1 cellular context compared by ENCODE assay signal in genomic region chr22:42581762-42582716, GRCh38.
TF ChIP-seq lines count a peak whose summit lies in the region.

No MANE protein-coding gene starts in this region.

TF ChIP-seq in GM12878, 131 proteins besides CTCF, POLR2A, EP300 and RAD21 (continued from another document and continues in another):
- TF ChIP-seq CUX1 (IDR thresholded peaks at IDR 0.05; ENCODE audit: insufficient replicate concordance, low read depth, low read length) (no peak), CREM (IDR thresholded peaks at IDR 0.05; ENCODE audit: low read depth) (0 out of 2 replicates have a peak, but pooled peaks have one; percentile 25), CEBPZ (IDR thresholded peaks at IDR 0.05; ENCODE audit: low read depth, low read length) (no peak), E4F1 (IDR thresholded peaks at IDR 0.05; ENCODE audit: borderline replicate concordance, partially characterized antibody) (no peak), PAX8 (IDR thresholded peaks at IDR 0.05) (no peak), MYB (IDR thresholded peaks at IDR 0.05; ENCODE audit: borderline replicate concordance, low read depth, low read length) (no peak), SMC3 (IDR thresholded peaks at IDR 0.05; ENCODE audit: borderline replicate concordance, low read length) (no peak), STAT1 (conservative IDR thresholded peaks at IDR 0.05) (no peak), HSF1 (IDR thresholded peaks at IDR 0.05; ENCODE audit: low read depth, low read length) (no peak), DPF2 (IDR thresholded peaks at IDR 0.05) (no peak), FOXK2 (IDR thresholded peaks at IDR 0.05) (no peak), JUND (IDR thresholded peaks at IDR 0.05; ENCODE audit: low read depth, low read length) (no peak), MXI1 (IDR thresholded peaks at IDR 0.05; ENCODE audit: low read depth, low read length) (peak; percentile 64; the same call in 1 of the 2 replicates), PML (IDR thresholded peaks at IDR 0.05; ENCODE audit: low read length) (0 out of 2 replicates have a peak, but pooled peaks have one; percentile 30), ZZZ3 (IDR thresholded peaks at IDR 0.05; ENCODE audit: control insufficient read depth, insufficient read length, low read depth) (no peak), SIX5 (IDR thresholded peaks at IDR 0.05; ENCODE audit: low read depth, low read length, severe bottlenecking) (peak; percentile 34), GATAD2B (conservative IDR thresholded peaks at IDR 0.05; ENCODE audit: low read depth) (peak; percentile 50; the same call in 1 of the 2 replicates), ZBTB33 (IDR thresholded peaks at IDR 0.05) (no peak), MEF2B (IDR thresholded peaks at IDR 0.05; ENCODE audit: partially characterized antibody, poor library complexity, severe bottlenecking) (no peak), RFX5 (IDR thresholded peaks at IDR 0.05; ENCODE audit: low read depth, low read length) (no peak), NFIC (IDR thresholded peaks at IDR 0.05; ENCODE audit: low read depth, low read length) (no peak), NR2F1 (conservative IDR thresholded peaks at IDR 0.05) (peak; percentile 36; the same call in 1 of the 2 replicates), POLR2AphosphoS5 (IDR thresholded peaks at IDR 0.05; ENCODE audit: low read length) (peak; percentile 67; the same call in 1 of the 2 replicates), SREBF1 (IDR thresholded peaks at IDR 0.05; ENCODE audit: low read length) (no peak), ETV6 (conservative IDR thresholded peaks at IDR 0.05 in 1 of 2, IDR thresholded peaks at IDR 0.05 in 1 of 2; ENCODE audit: borderline replicate concordance in 1 of 2, low read depth in 1 of 2) (no peak), RELB (IDR thresholded peaks at IDR 0.05; ENCODE audit: low read depth) (peak; percentile 46; the same call in 1 of the 2 replicates), ATF3 (IDR thresholded peaks at IDR 0.05; ENCODE audit: borderline replicate concordance, extremely low read depth, low read depth, low read length) (no peak), MTA3 (IDR thresholded peaks at IDR 0.05; ENCODE audit: borderline replicate concordance, low read length) (no peak), ZNF217 (IDR thresholded peaks at IDR 0.05) (no peak), BCL3 (IDR thresholded peaks at IDR 0.05; ENCODE audit: borderline replicate concordance, insufficient read depth, low read depth, low read length, poor library complexity, severe bottlenecking) (peak; percentile 76), WRNIP1 (IDR thresholded peaks at IDR 0.05; ENCODE audit: borderline replicate concordance, low read depth, low read length) (no peak), E2F8 (IDR thresholded peaks at IDR 0.05; ENCODE audit: low read depth, partially characterized antibody) (no peak), SUZ12 (IDR thresholded peaks at IDR 0.05; ENCODE audit: unreplicated experiment) (no peak), POLR2AphosphoS2 (IDR thresholded peaks at IDR 0.05; ENCODE audit: low read depth, low read length) (peak; percentile 68; the same call in 1 of the 2 replicates), RCOR1 (conservative IDR thresholded peaks at IDR 0.05; ENCODE audit: low read depth, low read length) (no peak), EED (IDR thresholded peaks at IDR 0.05; ENCODE audit: low read depth) (no peak), KLF5 (IDR thresholded peaks at IDR 0.05; ENCODE audit: partially characterized antibody) (no peak), ZNF622 (IDR thresholded peaks at IDR 0.05) (no peak), STAT3 (IDR thresholded peaks at IDR 0.05; ENCODE audit: low read depth, low read length) (no peak), NFYA (IDR thresholded peaks at IDR 0.05; ENCODE audit: borderline replicate concordance, low read depth, low read length) (no peak), IKZF2 (IDR thresholded peaks at IDR 0.05) (no peak)
